Comparison of ENCODE assay signal across 18 cellular contexts in genomic region chr2:240786871-240787311, GRCh38. TPM values are rescaled to one million over a fixed set of nuclear protein-coding genes. Genes with fewer than 3 reads are reported as not detected.
"Had no signal": no experiment of that assay in that cellular context is flagged by ENCODE, and none has a peak within 500 bp of the region (broad histone marks: within the 10 kb centered on the region; RNA-seq: fewer than 3 reads in every experiment).

No MANE protein-coding gene starts in this region.

- H3K4me1 Mint-ChIP-seq: activated CD8-positive, alpha-beta memory T cell treated with anti-CD3 and anti-CD28 coated beads, Interleukin-2, amount 10 ng/mL, durations not matched to agents 7 days and 5 days had no signal

- H3K36me3 Mint-ChIP-seq: activated CD8-positive, alpha-beta memory T cell treated with anti-CD3 and anti-CD28 coated beads, Interleukin-2, amount 10 ng/mL, durations not matched to agents 7 days and 5 days; naive thymus-derived CD4-positive, alpha-beta T cell had no signal

- H3K36me3 ChIP-seq: stomach, upper lobe of left lung had no signal

- H3K9me3 ChIP-seq: stomach, testis, upper lobe of left lung had no signal

- H3K27me3 Mint-ChIP-seq: activated CD8-positive, alpha-beta memory T cell treated with anti-CD3 and anti-CD28 coated beads, Interleukin-2, amount 10 ng/mL, durations not matched to agents 7 days and 5 days had no signal

- H3K4me3 Mint-ChIP-seq: activated CD8-positive, alpha-beta memory T cell treated with anti-CD3 and anti-CD28 coated beads, Interleukin-2, amount 10 ng/mL, durations not matched to agents 7 days and 5 days; activated T-cell treated with anti-CD3 and anti-CD28 coated beads, Interleukin-2, amount 50 U/mL, for 4 hours; effector memory CD8-positive, alpha-beta T cell; naive thymus-derived CD4-positive, alpha-beta T cell had no signal

- H3K27ac Mint-ChIP-seq: activated CD8-positive, alpha-beta memory T cell treated with anti-CD3 and anti-CD28 coated beads, Interleukin-2, amount 10 ng/mL, durations not matched to agents 7 days and 5 days; effector memory CD8-positive, alpha-beta T cell; naive thymus-derived CD4-positive, alpha-beta T cell had no signal

- H3K27me3 ChIP-seq: foreskin keratinocyte, testis, upper lobe of left lung had no signal

- H3K9me3 Mint-ChIP-seq: activated T-cell treated with anti-CD3 and anti-CD28 coated beads, Interleukin-2, amount 50 U/mL, for 4 hours; effector memory CD8-positive, alpha-beta T cell; naive thymus-derived CD4-positive, alpha-beta T cell had no signal

- ATAC-seq: activated CD4-positive, CD25-positive, alpha-beta regulatory T cell treated with anti-CD3 and anti-CD28 coated beads, Interleukin-2, amount 50 U/mL, for 24 hours; activated CD8-positive, alpha-beta memory T cell treated with anti-CD3 and anti-CD28 coated beads, Interleukin-2, amount 10 ng/mL, durations not matched to agents 7 days and 5 days; activated T-cell treated with anti-CD3 and anti-CD28 coated beads, Interleukin-2, amount 50 U/mL, for 4 hours; effector memory CD8-positive, alpha-beta T cell; foreskin keratinocyte; naive thymus-derived CD4-positive, alpha-beta T cell had no signal

- H3K4me3 ChIP-seq: SK-N-MC, stomach, testis, upper lobe of left lung had no signal

- H3K4me1 ChIP-seq: foreskin keratinocyte, stomach, upper lobe of left lung had no signal

- DNase-seq: activated CD4-positive, alpha-beta T cell treated with anti-CD3 and anti-CD28 coated beads, Interleukin-2, amount 50 U/mL, for 4 hours; activated CD8-positive, alpha-beta memory T cell treated with anti-CD3 and anti-CD28 coated beads, Interleukin-2, amount 10 ng/mL, durations not matched to agents 7 days and 5 days; activated T-cell treated with anti-CD3 and anti-CD28 coated beads, Interleukin-2, amount 50 U/mL, for 4 hours; anterior cingulate cortex; cerebellar nuclear complex; dermis blood vessel endothelial cell; effector memory CD8-positive, alpha-beta T cell; foreskin keratinocyte; occipital lobe; stimulated activated CD4-positive, alpha-beta T cell treated with anti-CD3 and anti-CD28 coated beads, Interleukin-12 subunit alpha, Interleukin-12 subunit beta, amount 100 ng/mL, for 4 hours; stimulated activated CD4-positive, alpha-beta T cell treated with anti-CD3 and anti-CD28 coated beads, Interleukin-2, amount 100 ng/mL, for 24 hours; stomach; testis had no signal

- H3K27ac ChIP-seq: foreskin keratinocyte, SK-N-MC, stomach, testis, upper lobe of left lung had no signal

RNA-seq across cellular contexts. Expression of gene KIF1A, which starts 33.1 kb away (rescaled TPM):
- total RNA-seq: dermis blood vessel endothelial cell, foreskin keratinocyte, mononuclear cell had no signal
- polyA plus RNA-seq: foreskin keratinocyte; naive thymus-derived CD4-positive, alpha-beta T cell had no signal
